In genomic region chr16:67993207-67994036, GRCh38 we compare ENCODE assay signal across 8 cellular contexts. TPM values are rescaled to one million over a fixed set of nuclear protein-coding genes. Genes with fewer than 3 reads are reported as not detected.
DNase-seq lines count a peak whose midpoint lies in the region; ATAC-seq and TF ChIP-seq lines count a peak whose summit lies in the region.

No MANE protein-coding gene starts in this region.

- no peaks in the 10 kb centered on the region for H3K27me3 Mint-ChIP-seq in memory B cell

- no peaks in the 10 kb centered on the region for H3K9me3 Mint-ChIP-seq in memory B cell

- peaks cover 12% of the 10 kb centered on the region for H3K4me1 ChIP-seq in ACC112 (ENCODE audit: control insufficient read depth, insufficient read depth, low read length, unreplicated experiment)

- H3K4me1 Mint-ChIP-seq in memory B cell: peaks cover 38% of the 10 kb centered on the region

- H2AFZ ChIP-seq in ACC112 (ENCODE audit: low read length, unreplicated experiment): peak overlapping the region; percentile 96

- ATAC-seq in GM18858 (IDR thresholded peaks at IDR 0.05; ENCODE audit: unreplicated experiment): peak; percentile 58
- ATAC-seq in HG03095 (IDR thresholded peaks at IDR 0.05; ENCODE audit: unreplicated experiment): peak; percentile 67
- ATAC-seq in memory B cell (ENCODE audit: low read depth): peak; percentile 75

- H3K4me3 ChIP-seq in ACC112 (ENCODE audit: low read depth, low read length): peak overlapping the region; percentile 58; the same call in 1 of the 2 replicates
- peak overlapping the region; percentile 26 to 69 (median 46) for H3K4me3 ChIP-seq in dorsolateral prefrontal cortex

- H3K27ac ChIP-seq in ACC112 (ENCODE audit: low read depth, low read length) (no peak overlapping the region), dorsolateral prefrontal cortex (peak overlapping the region in 39 of 59 donors; percentile 9 to 90 (median 59))

- intact Hi-C loops in dorsolateral prefrontal cortex (cut with DNase I): loop anchor here (2.0 to 5.0 kb wide), 3 partner anchors 46 to 234 kb away; partner anchors contain the start of gene LCAT (in 1 of the 2)

- H3K79me2 ChIP-seq in ACC112 (ENCODE audit: control insufficient read depth, insufficient read depth, low read length, unreplicated experiment): no peaks in the 10 kb centered on the region

- no peaks in the 10 kb centered on the region for H3K36me3 ChIP-seq in ACC112 (ENCODE audit: insufficient read depth, low read length)

- no peaks in the 10 kb centered on the region for H3K27me3 ChIP-seq in ACC112 (ENCODE audit: insufficient read depth, low read length)
- H3K27me3 ChIP-seq in dorsolateral prefrontal cortex: no peaks in the 10 kb centered on the region

- peaks cover 4% of the 10 kb centered on the region for H3K36me3 Mint-ChIP-seq in memory B cell

- peak overlapping the region; percentile 80 for H3K4me3 Mint-ChIP-seq in memory B cell

- peak; percentile 15 to 99 (median 98) for TF ChIP-seq CTCF in dorsolateral prefrontal cortex (IDR thresholded peaks at IDR 0.05 in 54 of 56, conservative IDR thresholded peaks at IDR 0.05 in 2 of 56; ENCODE audit: low read depth in 1 of 56, partially characterized antibody in 56 of 56)

- DNase-seq in NCI-H524 (lab: John Stamatoyannopoulos, UW) (peak; percentile 34 to 74), dorsolateral prefrontal cortex (peak; percentile 34 to 85 (median 57)), memory B cell (ENCODE audit: low spot score in 2 of 2) (peak; percentile 84 to 85)
- peak; percentile 85 to 88 for DNase-seq in activated CD4-positive, alpha-beta T cell treated with anti-CD3 and anti-CD28 coated beads, Interleukin-2, amount 50 U/mL, for 48 hours
- DNase-seq in stimulated activated CD8-positive, alpha-beta memory T cell treated with anti-CD3 and anti-CD28 coated beads, Interleukin-12 subunit alpha, Interleukin-12 subunit beta, amount 100 ng/mL, for 1 hour (ENCODE audit: low read depth): peak; percentile 66

- peak overlapping the region; percentile 92 for H3K27ac Mint-ChIP-seq in memory B cell

RNA-seq across cellular contexts. Expression of gene DPEP2, which starts 5.9 kb away (rescaled TPM):
- 1 to 10 TPM in 69 of 120 experiments, under 1 TPM in 37, not detected in 14; 0.28 to 5.2 (median 1.2) TPM for total RNA-seq in dorsolateral prefrontal cortex

RNA-seq across cellular contexts. Expression of gene DPEP3, which starts 13.1 kb away (rescaled TPM):
- 1 to 10 TPM in 3 of 120 experiments, under 1 TPM in 27, not detected in 90; 0.23 to 1.3 (median 0.35) TPM for total RNA-seq in dorsolateral prefrontal cortex

RNA-seq across cellular contexts. Expression of gene DPEP2NB, which starts 22.3 kb away (rescaled TPM):
- total RNA-seq in dorsolateral prefrontal cortex: under 1 TPM in 2 of 120 experiments, not detected in 118; 0.41 to 0.43 TPM

RNA-seq across cellular contexts. Expression of gene SLC12A4, which starts 25.0 kb away (rescaled TPM):
- 10 to 100 TPM; 12.2 to 79.2 (median 26.9) TPM for total RNA-seq in dorsolateral prefrontal cortex

RNA-seq across cellular contexts. Expression of gene DDX28, which starts 29.6 kb away (rescaled TPM):
- 10 to 100 TPM in 3 of 120 experiments, 1 to 10 TPM in 117; 3.1 to 10.7 (median 6.9) TPM for total RNA-seq in dorsolateral prefrontal cortex
